Comparison of ENCODE assay signal across 19 cellular contexts in the genomic region with DNA sequence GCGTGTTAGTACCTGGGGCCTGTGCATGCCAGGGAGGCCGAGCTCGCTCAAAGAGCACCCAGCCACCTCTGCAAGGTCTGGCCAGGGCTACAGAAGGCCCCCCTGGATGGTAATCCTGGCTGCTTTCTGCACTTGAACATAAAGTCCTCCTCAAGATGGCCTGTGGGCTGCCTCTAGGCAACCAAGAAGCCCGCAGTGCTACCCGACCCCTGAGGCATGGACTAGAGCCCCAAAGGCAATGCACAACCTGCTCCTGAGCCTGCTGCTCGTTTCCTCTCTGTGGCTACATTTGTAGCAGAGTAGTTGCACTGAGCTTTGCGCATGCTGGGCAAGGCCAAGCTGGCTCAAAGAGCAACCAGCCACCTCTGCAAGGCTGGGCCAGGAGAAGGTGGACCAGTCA. TPM values are rescaled to one million over a fixed set of nuclear protein-coding genes. Genes with fewer than 3 reads are reported as not detected.
DNase-seq lines count a peak whose midpoint lies in the region; FAIRE-seq and TF ChIP-seq lines count a peak whose summit lies in the region.
"Not testable (repeated sequence)": the region's sequence is repeated elsewhere in the genome, so short reads cannot be mapped to it uniquely, and the experiment has no call there.
"Had no signal": no experiment of that assay in that cellular context is flagged by ENCODE, and none has a peak within 500 bp of the region (broad histone marks: within the 10 kb centered on the region; RNA-seq: fewer than 3 reads in every experiment).

No MANE protein-coding gene starts in this region.

- DNase-seq in CD14-positive monocyte (ENCODE audit: low spot score), result peak; percentile 43
- peak; percentile 28 for DNase-seq in kidney
- DNase-seq in osteocyte (ENCODE audit: extremely low spot score, unreplicated experiment), result peak; percentile 71
- DNase-seq in posterior vena cava (ENCODE audit: low spot score), result peak; percentile 48
- peak; percentile 85 for DNase-seq in spleen
- peak; percentile 17 for DNase-seq in testis

- not testable (repeated sequence) for H3K4me3 Mint-ChIP-seq in CD14-positive monocyte; osteocyte (ENCODE audit: unreplicated experiment)

- peaks cover 6 to 12% (median 7%) of the 10 kb centered on the region in 7 donors for H3K9me3 Mint-ChIP-seq in CD14-positive monocyte
- not testable (repeated sequence) for H3K9me3 Mint-ChIP-seq in osteocyte (ENCODE audit: unreplicated experiment)

- H3K4me3 ChIP-seq in kidney (ENCODE audit: low read length in 2 of 2); spleen; testis: not testable (repeated sequence)

- H3K4me1 Mint-ChIP-seq in CD14-positive monocyte; osteocyte (ENCODE audit: unreplicated experiment): not testable (repeated sequence)

- H3K9me3 ChIP-seq in kidney (ENCODE audit: control insufficient read depth in 1 of 2, low read length in 2 of 2); testis: not testable (repeated sequence)
- peaks cover 0 to 10% (median 0%) of the 10 kb centered on the region in 8 donors for H3K9me3 ChIP-seq in spleen

- not testable (repeated sequence) for H3K27ac ChIP-seq in kidney (ENCODE audit: low read depth in 2 of 2, low read length in 2 of 2); spleen; testis

- not testable (repeated sequence) for H3K27me3 ChIP-seq in spleen (replicated peaks in 1 of 7); testis

- WGBS in spleen, 5 donors, result 57 to 70% (median 63%) methylated on average over 2 to 3 of the region's 7 CpGs; no CpG with 5 or more reads in 1 of the 5 donors
- 56% methylated on average over 4 of the region's 7 CpGs; no CpG with 5 or more reads in 1 of the 2 donors for WGBS in testis, 2 donors

- H3K9ac ChIP-seq in kidney (ENCODE audit: low read length in 2 of 2), result not testable (repeated sequence)

- intact Hi-C loops in CD14-positive monocyte (cut with micrococcal nuclease); kidney (cut with DNase I); posterior vena cava (cut with DNase I); spleen (cut with DNase I; ENCODE audit: low total_unique reads); testis (cut with DNase I; ENCODE audit: low total_unique reads): not testable (repeated sequence)

- H3K36me3 Mint-ChIP-seq in CD14-positive monocyte; osteocyte (ENCODE audit: unreplicated experiment): not testable (repeated sequence)

- not testable (repeated sequence) for TF ChIP-seq POLR2A in spleen (IDR thresholded peaks at IDR 0.05); testis (IDR thresholded peaks at IDR 0.05)

- H3K4me1 ChIP-seq in kidney (ENCODE audit: control insufficient read depth in 1 of 2, insufficient read depth in 1 of 2, low read depth in 1 of 2, low read length in 2 of 2); spleen; testis: not testable (repeated sequence)

- H3K27me3 Mint-ChIP-seq in CD14-positive monocyte (ENCODE audit: low read depth in 3 of 3); osteocyte (ENCODE audit: unreplicated experiment): not testable (repeated sequence)

- not testable (repeated sequence) for FAIRE-seq in kidney (lab: Jason Lieb, UNC)

- not testable (repeated sequence) for TF ChIP-seq CTCF in CD14-positive monocyte (IDR thresholded peaks at IDR 0.05); kidney (IDR thresholded peaks at IDR 0.05; ENCODE audit: borderline replicate concordance, extremely low read depth, insufficient read depth); osteocyte (IDR thresholded peaks at IDR 0.05); spleen (IDR thresholded peaks at IDR 0.05 in 8 of 11, conservative IDR thresholded peaks at IDR 0.05 in 3 of 11); testis (IDR thresholded peaks at IDR 0.05)

- not testable (repeated sequence) for H3K36me3 ChIP-seq in kidney (ENCODE audit: control insufficient read depth in 1 of 2, insufficient read depth in 2 of 2, low read length in 2 of 2); spleen; testis (ENCODE audit: low read depth, missing control alignments)

- not testable (repeated sequence) for H3K27ac Mint-ChIP-seq in CD14-positive monocyte; osteocyte (ENCODE audit: unreplicated experiment)

RNA-seq across cellular contexts. Expression of a gene that starts 47.8 kb away (rescaled TPM):
- polyA plus RNA-seq in CD14-positive monocyte (not detected), kidney (ENCODE audit: insufficient read depth, low read depth, low replicate concordance) (not detected), spleen (not detected), testis (ENCODE audit: insufficient read depth, low read depth, low replicate concordance) (4.2 TPM)
- total RNA-seq in kidney (not detected), osteocyte (not detected in 2 replicates), posterior vena cava (not detected), spleen (under 1 TPM in 2 of 7 donors, not detected in 5; 0.24 to 0.51 TPM), testis (10 to 100 TPM; 47.9 to 88.6 TPM)
- total RNA-seq: A172; A673; B cell; Caco-2; Calu3; CD4-positive, alpha-beta memory T cell; CD4-positive, alpha-beta T cell; CD4-positive, CD25-positive, alpha-beta regulatory T cell; CD8-positive, alpha-beta memory T cell; CD8-positive, alpha-beta T cell had no signal
- polyA plus RNA-seq: A549; AG04450; BJ; CD4-positive, alpha-beta memory T cell; CD4-positive, CD25-positive, alpha-beta regulatory T cell; CD8-positive, alpha-beta memory T cell had no signal

Comparison
In these comparisons a context has a peak if more than half of its experiments do, and no peak if none do; other contexts are left out.
1. DNase-seq: peak in every context shown above with its lines; median percentile 85 in spleen; 71 in osteocyte; 48 in posterior vena cava; 43 in CD14-positive monocyte; 28 in kidney; 17 in testis.
2. RNA of a gene that starts 47.8 kb away (total RNA-seq): 47.9 to 88.6 TPM in testis; 0.24 to 0.51 TPM in spleen, not detected in kidney (single experiment), not detected in osteocyte and not detected in posterior vena cava; every median in the first group is over 10 times any median in the second.